Comparison of ENCODE assay signal across 11 cellular contexts in the genomic region with DNA sequence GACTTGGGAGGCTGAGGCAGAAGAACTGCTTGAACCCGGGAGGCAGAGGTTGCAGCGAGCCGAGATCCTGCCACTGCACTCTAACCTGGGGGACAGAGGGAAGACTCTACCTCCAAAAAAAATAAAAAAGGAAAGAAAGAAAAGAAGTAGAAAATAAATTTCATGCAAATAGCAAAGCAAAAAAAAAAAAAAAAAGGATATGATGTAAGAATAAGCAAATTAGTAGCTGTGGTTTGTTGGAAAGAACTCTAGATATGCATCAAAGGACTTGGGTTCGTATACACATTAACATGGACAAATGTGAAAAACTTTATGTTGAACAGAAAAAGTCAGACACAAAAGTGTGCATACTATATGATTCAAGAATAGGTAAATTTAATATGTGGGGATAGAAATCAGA. TPM values are rescaled to one million over a fixed set of nuclear protein-coding genes. Genes with fewer than 3 reads are reported as not detected.
DNase-seq lines count a peak whose midpoint lies in the region; ATAC-seq and TF ChIP-seq lines count a peak whose summit lies in the region.
"Had no signal": no experiment of that assay in that cellular context is flagged by ENCODE, and none has a peak within 500 bp of the region (broad histone marks: within the 10 kb centered on the region; RNA-seq: fewer than 3 reads in every experiment).

No MANE protein-coding gene starts in this region.

- H3K14ac ChIP-seq in H9 (ENCODE audit: insufficient read depth, low read length) (no peak overlapping the region), neuronal stem cell (ENCODE audit: low read length) (no peak overlapping the region)

- peak overlapping the region in 2 of 3 experiments; percentile 34 to 68; a peak in 5 of 7 replicates for H3K27ac Mint-ChIP-seq in H9
- peak overlapping the region; percentile 54 for H3K27ac Mint-ChIP-seq in activated CD4-positive, alpha-beta memory T cell treated with anti-CD3 and anti-CD28 coated beads, Interleukin-2, amount 10 ng/mL, durations not matched to agents 7 days and 5 days
- H3K27ac Mint-ChIP-seq in naive thymus-derived CD4-positive, alpha-beta T cell: peak overlapping the region in 6 of 9 donors; percentile 4 to 73 (median 42)

- H3K4me2 ChIP-seq in H9 (ENCODE audit: insufficient read depth, insufficient read length, low read length) (no peak overlapping the region), neuronal stem cell (ENCODE audit: insufficient read depth, low read length, poor library complexity, severe bottlenecking) (no peak overlapping the region)

- H2BK15ac ChIP-seq in H9 (ENCODE audit: low read depth, low read length) (no peak overlapping the region), neuronal stem cell (ENCODE audit: low read length) (no peak overlapping the region)

- no peak overlapping the region for H3K18ac ChIP-seq in H9 (ENCODE audit: insufficient read length, low read depth, low read length)
- no peak overlapping the region for H3K18ac ChIP-seq in neuronal stem cell (ENCODE audit: low read length)

- H3K23ac ChIP-seq in H9 (ENCODE audit: insufficient read length, low read depth, low read length) (no peak overlapping the region), neuronal stem cell (ENCODE audit: low read depth, low read length, poor library complexity) (no peak overlapping the region)

- no peak overlapping the region for H2AFZ ChIP-seq in H9 (ENCODE audit: low read length)
- H2AFZ ChIP-seq in neuronal stem cell (ENCODE audit: low read length): no peak overlapping the region

- peaks cover 11% of the 10 kb centered on the region for H3K79me1 ChIP-seq in H9 (ENCODE audit: insufficient read depth, low read depth, low read length, poor library complexity, severe bottlenecking)
- H3K79me1 ChIP-seq in neuronal stem cell (ENCODE audit: low read depth, low read length): peaks cover 1% of the 10 kb centered on the region

- no peaks in the 10 kb centered on the region for H4K20me1 ChIP-seq in H9 (ENCODE audit: control insufficient read depth, insufficient read depth, insufficient read length)

- H3K56ac ChIP-seq in H9 (ENCODE audit: insufficient read length, low read depth, low read length): no peak overlapping the region

- H3K4me3 ChIP-seq in GM06990 (replicated peaks; ENCODE audit: low read depth, low read length) (no peak overlapping the region), neuronal stem cell (ENCODE audit: low read length in 2 of 2) (no peak overlapping the region)
- H3K4me3 ChIP-seq in naive thymus-derived CD4-positive, alpha-beta T cell (ENCODE audit: low read length): no peak overlapping the region
- H3K4me3 ChIP-seq: Peyer's patch, right atrium auricular region had no signal

- peaks cover 28% of the 10 kb centered on the region in 2 experiments for H3K4me1 Mint-ChIP-seq in H9
- H3K4me1 Mint-ChIP-seq in activated CD4-positive, alpha-beta memory T cell treated with anti-CD3 and anti-CD28 coated beads, Interleukin-2, amount 10 ng/mL, durations not matched to agents 7 days and 5 days: peaks cover 55% of the 10 kb centered on the region
- H3K4me1 Mint-ChIP-seq in naive thymus-derived CD4-positive, alpha-beta T cell: peaks cover 59 to 88% (median 64%) of the 10 kb centered on the region in 7 donors

- H3K27ac ChIP-seq in H9 (ENCODE audit: insufficient read length, low read depth, low read length) (no peak overlapping the region), neuronal stem cell (replicated peaks; ENCODE audit: low read length) (no peak overlapping the region)
- no peak overlapping the region for H3K27ac ChIP-seq in naive thymus-derived CD4-positive, alpha-beta T cell (ENCODE audit: low read depth, low read length)
- H3K27ac ChIP-seq: right atrium auricular region had no signal

- no peak overlapping the region for H2BK20ac ChIP-seq in H9 (ENCODE audit: low read depth, low read length, poor library complexity, severe bottlenecking)

- no peaks in the 10 kb centered on the region for H3K36me3 ChIP-seq in GM06990 (ENCODE audit: control insufficient read depth, insufficient read depth, low read length)
- H3K36me3 ChIP-seq in naive thymus-derived CD4-positive, alpha-beta T cell (ENCODE audit: control insufficient read depth in 2 of 3, insufficient read depth in 3 of 3, low read length in 3 of 3): no peaks in the 10 kb centered on the region
- peaks cover 0 to 24% of the 10 kb centered on the region in 2 donors for H3K36me3 ChIP-seq in neuronal stem cell (replicated peaks in 1 of 2; ENCODE audit: control insufficient read depth in 2 of 2, insufficient read depth in 2 of 2, low read length in 2 of 2)
- H3K36me3 ChIP-seq: Peyer's patch, right atrium auricular region had no signal

- H3K9me3 Mint-ChIP-seq in H9: no peaks in the 10 kb centered on the region
- H3K9me3 Mint-ChIP-seq in activated CD4-positive, alpha-beta memory T cell treated with anti-CD3 and anti-CD28 coated beads, Interleukin-2, amount 10 ng/mL, durations not matched to agents 7 days and 5 days: no peaks in the 10 kb centered on the region
- peaks cover 0 to 1% (median 0%) of the 10 kb centered on the region in 11 donors for H3K9me3 Mint-ChIP-seq in naive thymus-derived CD4-positive, alpha-beta T cell
- H3K9me3 Mint-ChIP-seq: nephron had no signal

- no peak overlapping the region for H4K91ac ChIP-seq in H9 (ENCODE audit: insufficient read length, low read depth, low read length)
- H4K91ac ChIP-seq in neuronal stem cell (ENCODE audit: low read depth, low read length, poor library complexity): no peak overlapping the region

- H4K8ac ChIP-seq in H9 (replicated peaks; ENCODE audit: insufficient read length, low read depth, low read length) (no peak overlapping the region), neuronal stem cell (ENCODE audit: low read depth, low read length) (no peak overlapping the region)

- no peak overlapping the region for H2AK5ac ChIP-seq in H9 (ENCODE audit: insufficient read length, low read length)
- H2AK5ac ChIP-seq in neuronal stem cell (ENCODE audit: low read depth, low read length): no peak overlapping the region

- no peak overlapping the region for H2BK120ac ChIP-seq in H9 (ENCODE audit: low read depth, low read length, poor library complexity, severe bottlenecking)
- no peak overlapping the region for H2BK120ac ChIP-seq in neuronal stem cell (ENCODE audit: low read depth, low read length)

- intact Hi-C loops in naive thymus-derived CD4-positive, alpha-beta T cell (cut with micrococcal nuclease): no loop called here

- no peak overlapping the region for H4K5ac ChIP-seq in H9 (ENCODE audit: insufficient read length, low read depth, low read length)

- H2BK5ac ChIP-seq in H9 (ENCODE audit: insufficient read length, low read length) (no peak overlapping the region), neuronal stem cell (ENCODE audit: low read length) (no peak overlapping the region)

- no peak for TF ChIP-seq CTCF in GM06990 (IDR thresholded peaks at IDR 0.05; ENCODE audit: insufficient read depth, low read length, poor library complexity, severe bottlenecking)
- TF ChIP-seq CTCF in H9 (conservative IDR thresholded peaks at IDR 0.05): no peak

- H3K4ac ChIP-seq in H9 (ENCODE audit: low read depth, low read length) (no peak overlapping the region), neuronal stem cell (ENCODE audit: low read length) (no peak overlapping the region)

- H3K27me3 ChIP-seq in GM06990 (replicated peaks; ENCODE audit: control insufficient read depth, insufficient read depth, low read length): no peaks in the 10 kb centered on the region
- no peaks in the 10 kb centered on the region for H3K27me3 ChIP-seq in H9 (ENCODE audit: insufficient read depth, low read length)
- no peaks in the 10 kb centered on the region for H3K27me3 ChIP-seq in naive thymus-derived CD4-positive, alpha-beta T cell (ENCODE audit: control insufficient read depth in 2 of 2, insufficient read depth in 2 of 2, low read length in 2 of 2)
- H3K27me3 ChIP-seq in neuronal stem cell (ENCODE audit: control insufficient read depth in 3 of 3, insufficient read depth in 3 of 3, low read depth in 1 of 3, low read length in 3 of 3): no peaks in the 10 kb centered on the region
- H3K27me3 ChIP-seq: Peyer's patch, right atrium auricular region had no signal

- POLR2A ChIA-PET in activated CD4-positive, alpha-beta memory T cell treated with anti-CD3 and anti-CD28 coated beads, Interleukin-2, amount 10 ng/mL, durations not matched to agents 7 days and 5 days (lab: Charles Lee): interaction anchor here (0.6 kb wide), 1 partner anchor 1664 kb away, joined by 3 read pairs; no protein-coding TSS in a partner anchor
- POLR2A ChIA-PET in naive thymus-derived CD4-positive, alpha-beta T cell (lab: Charles Lee): interaction anchor here (0.6 kb wide), 2 partner anchors 20 to 141 kb away, joined by 3 to 4 read pairs; no protein-coding TSS in a partner anchor

- H2BK12ac ChIP-seq in H9 (ENCODE audit: insufficient read length, low read depth, low read length) (no peak overlapping the region), neuronal stem cell (ENCODE audit: low read length) (no peak overlapping the region)

- H3K23me2 ChIP-seq in H9 (ENCODE audit: insufficient read length, low read depth, low read length, poor library complexity, severe bottlenecking): no peaks in the 10 kb centered on the region

- no peak overlapping the region for H3T11ph ChIP-seq in H9 (ENCODE audit: low read length)

- H3K27me3 Mint-ChIP-seq in H9 (ENCODE audit: low read depth): no peaks in the 10 kb centered on the region
- H3K27me3 Mint-ChIP-seq in activated CD4-positive, alpha-beta memory T cell treated with anti-CD3 and anti-CD28 coated beads, Interleukin-2, amount 10 ng/mL, durations not matched to agents 7 days and 5 days: no peaks in the 10 kb centered on the region
- H3K27me3 Mint-ChIP-seq in naive thymus-derived CD4-positive, alpha-beta T cell: no peaks in the 10 kb centered on the region

- H3K4me3 Mint-ChIP-seq in H9: no peak overlapping the region
- no peak overlapping the region for H3K4me3 Mint-ChIP-seq in activated CD4-positive, alpha-beta memory T cell treated with anti-CD3 and anti-CD28 coated beads, Interleukin-2, amount 10 ng/mL, durations not matched to agents 7 days and 5 days
- H3K4me3 Mint-ChIP-seq in naive thymus-derived CD4-positive, alpha-beta T cell: peak overlapping the region in 7 of 10 donors; percentile 1 to 80 (median 56)
- H3K4me3 Mint-ChIP-seq: nephron had no signal

- H3K36me3 Mint-ChIP-seq in H9 (ENCODE audit: insufficient read depth in 1 of 3, low read depth in 3 of 3): peaks cover 0 to 6% (median 5%) of the 10 kb centered on the region in 3 experiments; a peak in 3 of 7 replicates
- peaks cover 39% of the 10 kb centered on the region for H3K36me3 Mint-ChIP-seq in activated CD4-positive, alpha-beta memory T cell treated with anti-CD3 and anti-CD28 coated beads, Interleukin-2, amount 10 ng/mL, durations not matched to agents 7 days and 5 days (ENCODE audit: low read depth)
- peaks cover 0 to 34% (median 11%) of the 10 kb centered on the region in 5 donors for H3K36me3 Mint-ChIP-seq in naive thymus-derived CD4-positive, alpha-beta T cell

- CTCF ChIA-PET in activated CD4-positive, alpha-beta memory T cell treated with anti-CD3 and anti-CD28 coated beads, Interleukin-2, amount 10 ng/mL, durations not matched to agents 7 days and 5 days (lab: Charles Lee): interaction anchor here (1.0 kb wide), 1 partner anchor 184 kb away, joined by 3 read pairs; no protein-coding TSS in a partner anchor
- CTCF ChIA-PET in naive thymus-derived CD4-positive, alpha-beta T cell (lab: Charles Lee): interaction anchor here (0.6 kb wide), 1 partner anchor 63 kb away, joined by 3 read pairs; no protein-coding TSS in a partner anchor

- peak; percentile 52 for DNase-seq in GM06990 (ENCODE audit: extremely low read depth, insufficient read length)
- DNase-seq in H9: no peak
- DNase-seq in activated CD4-positive, alpha-beta memory T cell treated with anti-CD3 and anti-CD28 coated beads, Interleukin-2, amount 10 ng/mL, durations not matched to agents 7 days and 5 days: no peak
- DNase-seq in naive thymus-derived CD4-positive, alpha-beta T cell: no peak
- no peak for DNase-seq in neuronal stem cell (ENCODE audit: low spot score)
- DNase-seq: NCI-H526 treated with DMSO at 0.1 percent for 48 hours had no signal

- H3K4me1 ChIP-seq in H9 (ENCODE audit: insufficient read depth, low read length): peaks cover 3% of the 10 kb centered on the region; the same call in 1 of the 2 replicates
- H3K4me1 ChIP-seq in naive thymus-derived CD4-positive, alpha-beta T cell (ENCODE audit: control insufficient read depth in 2 of 2, insufficient read depth in 2 of 2, low read length in 2 of 2): peaks cover 14 to 46% of the 10 kb centered on the region in 2 donors
- peaks cover 0 to 3% of the 10 kb centered on the region in 2 donors for H3K4me1 ChIP-seq in neuronal stem cell (ENCODE audit: control insufficient read depth in 2 of 2, insufficient read depth in 1 of 2, low read depth in 1 of 2, low read length in 2 of 2)

- peaks cover 10% of the 10 kb centered on the region; the same call in 1 of the 2 replicates for H3K79me2 ChIP-seq in H9 (ENCODE audit: insufficient read depth, low read length)

- no peak for ATAC-seq in naive thymus-derived CD4-positive, alpha-beta T cell
- ATAC-seq in GM21737 (IDR thresholded peaks at IDR 0.05; ENCODE audit: unreplicated experiment): no peak
- no peak for ATAC-seq in GM18511 (IDR thresholded peaks at IDR 0.05; ENCODE audit: unreplicated experiment)

- H3K9me3 ChIP-seq in H9 (ENCODE audit: control insufficient read depth, low read depth, low read length): no peaks in the 10 kb centered on the region
- no peaks in the 10 kb centered on the region for H3K9me3 ChIP-seq in naive thymus-derived CD4-positive, alpha-beta T cell (ENCODE audit: control insufficient read depth in 2 of 3, low read length in 3 of 3)
- H3K9me3 ChIP-seq in neuronal stem cell (replicated peaks in 1 of 2; ENCODE audit: control insufficient read depth in 2 of 2, insufficient read depth in 1 of 2, low read depth in 1 of 2, low read length in 2 of 2): peaks cover 0 to 6% of the 10 kb centered on the region in 2 donors
- H3K9me3 ChIP-seq: Peyer's patch, right atrium auricular region had no signal

- WGBS in H9 (ENCODE audit: extremely low coverage, insufficient read length, low lambda C conversion rate): no CpG with 5 or more reads among the region's 4 CpGs
- WGBS in neuronal stem cell (ENCODE audit: extremely low coverage in 2 of 2, insufficient read length in 2 of 2, insufficient replicate concordance in 1 of 2), 2 donors: no CpG with 5 or more reads among the region's 4 CpGs

- H3K9ac ChIP-seq in H9 (ENCODE audit: extremely low read depth, insufficient read length, low read length) (no peak overlapping the region), neuronal stem cell (ENCODE audit: low read depth, low read length, poor library complexity) (no peak overlapping the region)

RNA-seq across cellular contexts. Expression of gene WASF2, which starts 11.9 kb away (rescaled TPM):
- 65.9 and 69.2 TPM in 2 replicates for total RNA-seq in H9 (2021)
- 100 to 1,000 TPM; 150 TPM for total RNA-seq in activated CD4-positive, alpha-beta memory T cell treated with anti-CD3 and anti-CD28 coated beads, Interleukin-2, amount 10 ng/mL, durations not matched to agents 7 days and 5 days
- total RNA-seq in naive thymus-derived CD4-positive, alpha-beta T cell: 100 to 1,000 TPM; 136 to 177 (median 145) TPM
- polyA plus RNA-seq in naive thymus-derived CD4-positive, alpha-beta T cell: 10 to 100 TPM; 78.4 to 85.0 TPM
- polyA plus RNA-seq in neuronal stem cell (2013, experiment 1 of 2): 44.1 TPM
- polyA plus RNA-seq in neuronal stem cell (2013, experiment 2 of 2): 45.8 TPM

Comparison
In these comparisons a context has a peak if more than half of its experiments do, and no peak if none do; other contexts are left out.
1. H3K4me3 Mint-ChIP-seq: peak in naive thymus-derived CD4-positive, alpha-beta T cell (7 of 10); none in H9 (0 of 2) and activated CD4-positive, alpha-beta memory T cell treated with anti-CD3 and anti-CD28 coated beads, Interleukin-2, amount 10 ng/mL, durations not matched to agents 7 days and 5 days (single experiment).
2. Peak in every context shown above with its lines, with median percentiles within 50 percentile points of each other: H3K27ac Mint-ChIP-seq.